13 cellular contexts compared by ENCODE assay signal in the genomic region with DNA sequence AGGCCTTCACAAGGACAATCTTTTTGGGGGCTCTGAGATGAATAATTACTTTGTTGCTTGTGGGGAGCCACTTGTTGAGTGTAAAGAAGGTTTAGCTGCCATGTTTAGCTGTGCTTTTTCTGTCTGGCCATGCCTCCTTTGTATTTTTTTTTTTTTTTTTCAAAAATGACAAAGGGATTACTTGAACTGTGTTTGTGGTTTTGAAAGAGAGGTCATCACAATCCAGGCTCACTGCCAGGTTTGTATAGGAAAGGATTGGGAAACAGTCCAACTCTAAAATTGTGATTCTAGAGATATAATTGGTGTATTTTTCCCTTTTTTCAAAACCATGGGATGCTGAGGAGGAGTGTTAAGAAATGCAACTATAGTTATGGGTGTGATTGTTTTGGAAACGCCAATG. TPM values are rescaled to one million over a fixed set of nuclear protein-coding genes. Genes with fewer than 3 reads are reported as not detected.
DNase-seq lines count a peak whose midpoint lies in the region; ATAC-seq and TF ChIP-seq lines count a peak whose summit lies in the region.
"Had no signal": no experiment of that assay in that cellular context is flagged by ENCODE, and none has a peak within 500 bp of the region (broad histone marks: within the 10 kb centered on the region; RNA-seq: fewer than 3 reads in every experiment).

No MANE protein-coding gene starts in this region.

- ATAC-seq in GM18867 (IDR thresholded peaks at IDR 0.05; ENCODE audit: unreplicated experiment), result no peak
- ATAC-seq: pancreas had no signal

- H3K27me3 ChIP-seq in left ventricle myocardium inferior (ENCODE audit: low read depth) (peaks cover 16% of the 10 kb centered on the region), right atrium auricular region (no peaks in the 10 kb centered on the region)
- H3K27me3 ChIP-seq: pancreas had no signal

- DNase-seq in left ventricle myocardium inferior (no peak), right atrium auricular region (ENCODE audit: low spot score) (no peak), NCI-H226 (peak; percentile 45), dermis blood vessel endothelial cell (peak; percentile 88), inferior parietal cortex (ENCODE audit: extremely low spot score) (no peak), hepatic stellate cell (ENCODE audit: low spot score) (no peak), Kasumi-1 (lab: John Stamatoyannopoulos, UW) (no peak)
- DNase-seq: activated CD4-positive, alpha-beta memory T cell treated with anti-CD3 and anti-CD28 coated beads, Interleukin-2, amount 10 ng/mL, durations not matched to agents 7 days and 5 days; activated naive CD4-positive, alpha-beta T cell treated with anti-CD3 and anti-CD28 coated beads for 36 hours; NCI-H510A; pancreas; stimulated activated CD4-positive, alpha-beta T cell treated with anti-CD3 and anti-CD28 coated beads, Interleukin-4, amount 100 ng/mL, for 4 hours had no signal

- TF ChIP-seq CTCF in left ventricle myocardium inferior (IDR thresholded peaks at IDR 0.05; ENCODE audit: borderline replicate concordance), result no peak
- TF ChIP-seq CTCF in right atrium auricular region (IDR thresholded peaks at IDR 0.05), result no peak

- H3K27ac ChIP-seq in left ventricle myocardium inferior (replicated peaks) (peak overlapping the region; percentile 53), right atrium auricular region (no peak overlapping the region)
- H3K27ac ChIP-seq: pancreas had no signal

- intact Hi-C loops in left ventricle myocardium inferior (cut with micrococcal nuclease), result no loop called here

- H3K4me3 ChIP-seq in left ventricle myocardium inferior (no peak overlapping the region), right atrium auricular region (no peak overlapping the region)
- H3K4me3 ChIP-seq: pancreas had no signal

- no peaks in the 10 kb centered on the region for H3K9me3 ChIP-seq in left ventricle myocardium inferior (replicated peaks)
- H3K9me3 ChIP-seq in right atrium auricular region, result no peaks in the 10 kb centered on the region
- H3K9me3 ChIP-seq: pancreas had no signal

- H3K36me3 ChIP-seq in left ventricle myocardium inferior (no peaks in the 10 kb centered on the region), right atrium auricular region (no peaks in the 10 kb centered on the region)
- H3K36me3 ChIP-seq: pancreas had no signal

- H3K4me1 ChIP-seq in left ventricle myocardium inferior (peaks cover 34% of the 10 kb centered on the region), right atrium auricular region (peaks cover 0 to 16% of the 10 kb centered on the region in 2 donors)
- H3K4me1 ChIP-seq: pancreas had no signal

RNA-seq across cellular contexts. Expression of a gene that starts 4.3 kb away (rescaled TPM):
- total RNA-seq in left ventricle myocardium inferior (0.47 TPM), right atrium auricular region (1 to 10 TPM in 1 of 2 donors, under 1 TPM in 1; 0.44 to 1.5 TPM), dermis blood vessel endothelial cell (7.0 and 7.7 TPM in 2 replicates)

RNA-seq across cellular contexts. Expression of a gene that starts 6.2 kb away (rescaled TPM):
- total RNA-seq in left ventricle myocardium inferior (0.69 TPM), right atrium auricular region (under 1 TPM; 0.12 to 0.52 TPM), dermis blood vessel endothelial cell (7.3 and 32.2 TPM in 2 replicates)

RNA-seq across cellular contexts. Expression of a gene that starts 24.1 kb away (rescaled TPM):
- total RNA-seq in left ventricle myocardium inferior (54.8 TPM), right atrium auricular region (10 to 100 TPM; 42.2 to 68.8 TPM), dermis blood vessel endothelial cell (56.8 and 113 TPM in 2 replicates)

Comparison
In these comparisons a context has a peak if more than half of its experiments do, and no peak if none do; other contexts are left out.
1. DNase-seq: peak in NCI-H226 (single experiment) and dermis blood vessel endothelial cell (single experiment); none in left ventricle myocardium inferior (single experiment), right atrium auricular region (single experiment), inferior parietal cortex (single experiment), hepatic stellate cell (single experiment) and Kasumi-1 (0 of 2).